ENCODE assay signal across 29 cellular contexts in genomic region chr3:168197162-168197561, GRCh38.
"Had no signal": no experiment of that assay in that cellular context is flagged by ENCODE, and none has a peak within 500 bp of the region (broad histone marks: within the 10 kb centered on the region; RNA-seq: fewer than 3 reads in every experiment).

No MANE protein-coding gene starts in this region.

- H3K4me1 ChIP-seq: ascending aorta, uterus had no signal

- H3K9me3 Mint-ChIP-seq: activated naive CD4-positive, alpha-beta T cell treated with anti-CD3 and anti-CD28 coated beads for 36 hours; activated naive CD8-positive, alpha-beta T cell treated with anti-CD3 and anti-CD28 coated beads, Interleukin-2, amount 10 ng/mL, durations not matched to agents 7 days and 5 days; activated T-helper 1 cell treated with anti-CD3 and anti-CD28 coated beads, Interleukin-12 subunit alpha, Interleukin-12 subunit beta, Interleukin-2, Interleukin-4 antibody, amounts not matched to agents 30 ng/mL and 10 ng/mL and 1 ng/mL, durations not matched to agents 14 hours and 24 hours and 36 hours; effector memory CD8-positive, alpha-beta T cell; memory B cell; naive thymus-derived CD4-positive, alpha-beta T cell; neural crest cell; stimulated activated naive CD8-positive, alpha-beta T cell treated with anti-CD3 and anti-CD28 coated beads, Interleukin-15, Interleukin-2, amounts not matched to agents 100 ng/mL and 50 ng/mL, for 24 hours had no signal

- H3K4me3 ChIP-seq: ascending aorta, gastroesophageal sphincter, hepatocyte, thoracic aorta, uterus had no signal

- H3K36me3 ChIP-seq: ascending aorta, brain microvascular endothelial cell, gastroesophageal sphincter, thoracic aorta, uterus had no signal

- DNase-seq: activated CD4-positive, alpha-beta T cell treated with anti-CD3 and anti-CD28 coated beads for 4 hours; activated CD4-positive, alpha-beta T cell treated with anti-CD3 and anti-CD28 coated beads, Interleukin-2, amount 50 U/mL, for 4 hours; activated effector memory CD4-positive, alpha-beta T cell treated with anti-CD3 and anti-CD28 coated beads, Interleukin-2, amount 50 U/mL, for 16 hours; activated naive CD4-positive, alpha-beta T cell treated with anti-CD3 and anti-CD28 coated beads for 36 hours; activated naive CD8-positive, alpha-beta T cell treated with anti-CD3 and anti-CD28 coated beads, Interleukin-2, amount 10 ng/mL, durations not matched to agents 7 days and 5 days; activated T-cell treated with anti-CD3 and anti-CD28 coated beads for 4 hours; brain microvascular endothelial cell; caudate nucleus; cortex of kidney; effector memory CD8-positive, alpha-beta T cell; erythroblast; kidney; left colon; midbrain; naive thymus-derived CD4-positive, alpha-beta T cell; occipital lobe; right cardiac atrium; stimulated activated CD4-positive, alpha-beta T cell treated with anti-CD3 and anti-CD28 coated beads, Interleukin-15, amount 100 ng/mL, for 24 hours; T-helper 9 cell; uterus had no signal

- H3K27ac ChIP-seq: ascending aorta, brain microvascular endothelial cell, gastroesophageal sphincter, hepatocyte, thoracic aorta, uterus, VCaP had no signal

- ATAC-seq: effector memory CD8-positive, alpha-beta T cell; gastroesophageal sphincter; left colon; naive thymus-derived CD4-positive, alpha-beta T cell; right cardiac atrium had no signal

- H3K4me1 Mint-ChIP-seq: activated naive CD8-positive, alpha-beta T cell treated with anti-CD3 and anti-CD28 coated beads, Interleukin-2, amount 10 ng/mL, durations not matched to agents 7 days and 5 days; memory B cell; naive thymus-derived CD4-positive, alpha-beta T cell; neural crest cell had no signal

- H3K9me3 ChIP-seq: ascending aorta, gastroesophageal sphincter, thoracic aorta, uterus had no signal

- H3K27ac Mint-ChIP-seq: activated naive CD4-positive, alpha-beta T cell treated with anti-CD3 and anti-CD28 coated beads for 36 hours; activated naive CD8-positive, alpha-beta T cell treated with anti-CD3 and anti-CD28 coated beads, Interleukin-2, amount 10 ng/mL, durations not matched to agents 7 days and 5 days; activated T-helper 1 cell treated with anti-CD3 and anti-CD28 coated beads, Interleukin-12 subunit alpha, Interleukin-12 subunit beta, Interleukin-2, Interleukin-4 antibody, amounts not matched to agents 30 ng/mL and 10 ng/mL and 1 ng/mL, durations not matched to agents 14 hours and 24 hours and 36 hours; effector memory CD8-positive, alpha-beta T cell; memory B cell; naive thymus-derived CD4-positive, alpha-beta T cell; stimulated activated naive CD8-positive, alpha-beta T cell treated with anti-CD3 and anti-CD28 coated beads, Interleukin-15, Interleukin-2, amounts not matched to agents 100 ng/mL and 50 ng/mL, for 24 hours had no signal

- H3K36me3 Mint-ChIP-seq: activated naive CD8-positive, alpha-beta T cell treated with anti-CD3 and anti-CD28 coated beads, Interleukin-2, amount 10 ng/mL, durations not matched to agents 7 days and 5 days; memory B cell; naive thymus-derived CD4-positive, alpha-beta T cell had no signal

- H3K4me3 Mint-ChIP-seq: activated naive CD4-positive, alpha-beta T cell treated with anti-CD3 and anti-CD28 coated beads for 36 hours; activated naive CD8-positive, alpha-beta T cell treated with anti-CD3 and anti-CD28 coated beads, Interleukin-2, amount 10 ng/mL, durations not matched to agents 7 days and 5 days; activated T-helper 1 cell treated with anti-CD3 and anti-CD28 coated beads, Interleukin-12 subunit alpha, Interleukin-12 subunit beta, Interleukin-2, Interleukin-4 antibody, amounts not matched to agents 30 ng/mL and 10 ng/mL and 1 ng/mL, durations not matched to agents 14 hours and 24 hours and 36 hours; effector memory CD8-positive, alpha-beta T cell; memory B cell; naive thymus-derived CD4-positive, alpha-beta T cell; neural crest cell; stimulated activated naive CD8-positive, alpha-beta T cell treated with anti-CD3 and anti-CD28 coated beads, Interleukin-15, Interleukin-2, amounts not matched to agents 100 ng/mL and 50 ng/mL, for 24 hours had no signal

- H3K27me3 ChIP-seq: ascending aorta, brain microvascular endothelial cell, gastroesophageal sphincter, hepatocyte had no signal

- H3K27me3 Mint-ChIP-seq: stimulated activated naive CD8-positive, alpha-beta T cell treated with anti-CD3 and anti-CD28 coated beads, Interleukin-15, Interleukin-2, amounts not matched to agents 100 ng/mL and 50 ng/mL, for 24 hours had no signal
